Comparison of ENCODE assay signal across 23 cellular contexts in genomic region chr12:26374934-26375333, GRCh38.
DNase-seq lines count a peak whose midpoint lies in the region; ATAC-seq, FAIRE-seq and TF ChIP-seq lines count a peak whose summit lies in the region.
"Had no signal": no experiment of that assay in that cellular context is flagged by ENCODE, and none has a peak within 500 bp of the region (broad histone marks: within the 10 kb centered on the region; RNA-seq: fewer than 3 reads in every experiment).

No MANE protein-coding gene starts in this region.

- peaks cover 0 to 2% of the 10 kb centered on the region in 2 donors for H3K9me3 Mint-ChIP-seq in activated T-cell treated with anti-CD3 and anti-CD28 coated beads, Interleukin-2, amount 50 U/mL, for 72 hours
- no peaks in the 10 kb centered on the region for H3K9me3 Mint-ChIP-seq in activated T-helper 17 cell treated with anti-CD3 and anti-CD28 coated beads, Interleukin-2, amount 50 U/mL, for 72 hours
- H3K9me3 Mint-ChIP-seq: activated CD4-positive, alpha-beta T cell treated with anti-CD3 and anti-CD28 coated beads, Interleukin-2, amount 10 ng/mL, durations not matched to agents 24 days and 14 days; activated naive CD4-positive, alpha-beta T cell treated with anti-CD3 and anti-CD28 coated beads, Interleukin-2, amount 50 U/mL, for 72 hours; brain; CD8-positive, alpha-beta T cell; T-helper 2 cell treated with Interferon-gamma antibody and Interleukin-4, amounts not matched to agents 5 μg/mL and 100 μg/mL, for 36 hours; type B pancreatic cell had no signal

- no peak overlapping the region for H3K4me3 Mint-ChIP-seq in activated T-cell treated with anti-CD3 and anti-CD28 coated beads, Interleukin-2, amount 50 U/mL, for 72 hours
- H3K4me3 Mint-ChIP-seq in activated T-helper 17 cell treated with anti-CD3 and anti-CD28 coated beads, Interleukin-2, amount 50 U/mL, for 72 hours = no peak overlapping the region
- H3K4me3 Mint-ChIP-seq: activated CD4-positive, alpha-beta T cell treated with anti-CD3 and anti-CD28 coated beads, Interleukin-2, amount 10 ng/mL, durations not matched to agents 24 days and 14 days; activated CD8-positive, alpha-beta memory T cell treated with anti-CD3 and anti-CD28 coated beads, Interleukin-2, amount 10 ng/mL, durations not matched to agents 7 days and 5 days; brain; CD8-positive, alpha-beta T cell; T-helper 2 cell treated with Interferon-gamma antibody and Interleukin-4, amounts not matched to agents 5 μg/mL and 100 μg/mL, for 36 hours; type B pancreatic cell had no signal

- FAIRE-seq in keratinocyte (lab: Jason Lieb, UNC) = peak; percentile 26
- no peak for FAIRE-seq in GM12892 (lab: Jason Lieb, UNC)
- FAIRE-seq: A549, H1 had no signal

- no peaks in the 10 kb centered on the region for H3K9me1 ChIP-seq in keratinocyte (ENCODE audit: control insufficient read depth, extremely low read depth, insufficient read depth, low read length)

- H4K20me1 ChIP-seq in keratinocyte (ENCODE audit: control insufficient read depth, extremely low read depth, insufficient read depth, low read length) = no peaks in the 10 kb centered on the region

- TF ChIP-seq POLR2A in GM12892 (IDR thresholded peaks at IDR 0.05; ENCODE audit: low read depth, low read length) = no peak

- H3K36me3 ChIP-seq in keratinocyte (ENCODE audit: control insufficient read depth in 2 of 2, extremely low read depth in 1 of 2, insufficient read depth in 2 of 2, low read length in 2 of 2) = peaks cover 0 to 2% of the 10 kb centered on the region in 2 experiments
- H3K36me3 ChIP-seq: neutrophil, WERI-Rb-1 had no signal

- peaks cover 16% of the 10 kb centered on the region for H3K4me1 ChIP-seq in keratinocyte (ENCODE audit: control insufficient read depth, extremely low read depth, insufficient read depth, low read length)
- H3K4me1 ChIP-seq: psoas muscle had no signal

- H3K4me3 ChIP-seq in keratinocyte (ENCODE audit: control insufficient read depth in 2 of 3, extremely low read depth in 1 of 3, insufficient read depth in 2 of 3, low read depth in 1 of 3, low read length in 3 of 3) = no peak overlapping the region
- H3K4me3 ChIP-seq: A549, psoas muscle had no signal

- peak; percentile 83 for DNase-seq in DMS 273 (lab: John Stamatoyannopoulos, UW; ENCODE audit: unreplicated experiment)
- DNase-seq in NCI-H69 (lab: John Stamatoyannopoulos, UW) = peak; percentile 39
- peak; percentile 20 for DNase-seq in brain pericyte (ENCODE audit: low read depth, low spot score)
- no peak for DNase-seq in keratinocyte (ENCODE audit: low read depth, low spot score)
- no peak for DNase-seq in activated T-cell treated with anti-CD3 and anti-CD28 coated beads, Interleukin-2, amount 50 U/mL, for 72 hours
- DNase-seq in mesenteric fat pad (ENCODE audit: low spot score) = no peak
- DNase-seq in GM12892 (ENCODE audit: insufficient read length) = no peak
- DNase-seq: activated CD4-positive, alpha-beta T cell treated with anti-CD3 and anti-CD28 coated beads, Interleukin-2, amount 10 ng/mL, durations not matched to agents 24 days and 14 days; activated CD8-positive, alpha-beta memory T cell treated with anti-CD3 and anti-CD28 coated beads, Interleukin-2, amount 10 ng/mL, durations not matched to agents 7 days and 5 days; CD8-positive, alpha-beta T cell; effector CD4-positive, alpha-beta T cell; mesenchymal stem cell; psoas muscle; WERI-Rb-1 had no signal

- no peaks in the 10 kb centered on the region for H3K36me3 Mint-ChIP-seq in activated T-cell treated with anti-CD3 and anti-CD28 coated beads, Interleukin-2, amount 50 U/mL, for 72 hours (ENCODE audit: insufficient read depth in 2 of 2)
- H3K36me3 Mint-ChIP-seq in activated T-helper 17 cell treated with anti-CD3 and anti-CD28 coated beads, Interleukin-2, amount 50 U/mL, for 72 hours (ENCODE audit: low read depth) = peaks cover 7% of the 10 kb centered on the region
- H3K36me3 Mint-ChIP-seq: brain had no signal

- H3K9ac ChIP-seq in keratinocyte (ENCODE audit: control insufficient read depth, extremely low read depth, insufficient read depth, low read length) = no peak overlapping the region
- H3K9ac ChIP-seq: KMS-11 had no signal

- H2AFZ ChIP-seq in keratinocyte (ENCODE audit: control insufficient read depth, low read length) = no peak overlapping the region

- no peak overlapping the region for H3K27ac Mint-ChIP-seq in activated T-cell treated with anti-CD3 and anti-CD28 coated beads, Interleukin-2, amount 50 U/mL, for 72 hours
- H3K27ac Mint-ChIP-seq in activated T-helper 17 cell treated with anti-CD3 and anti-CD28 coated beads, Interleukin-2, amount 50 U/mL, for 72 hours = no peak overlapping the region
- H3K27ac Mint-ChIP-seq: activated CD4-positive, alpha-beta T cell treated with anti-CD3 and anti-CD28 coated beads, Interleukin-2, amount 10 ng/mL, durations not matched to agents 24 days and 14 days; activated CD8-positive, alpha-beta memory T cell treated with anti-CD3 and anti-CD28 coated beads, Interleukin-2, amount 10 ng/mL, durations not matched to agents 7 days and 5 days; activated naive CD4-positive, alpha-beta T cell treated with anti-CD3 and anti-CD28 coated beads, Interleukin-2, amount 50 U/mL, for 72 hours; CD8-positive, alpha-beta T cell; T-helper 2 cell treated with Interferon-gamma antibody and Interleukin-4, amounts not matched to agents 5 μg/mL and 100 μg/mL, for 36 hours; type B pancreatic cell had no signal

- no peaks in the 10 kb centered on the region for H3K9me3 ChIP-seq in keratinocyte (ENCODE audit: control insufficient read depth, low read depth, low read length)
- H3K9me3 ChIP-seq: A549, neutrophil, psoas muscle had no signal

- H3K79me2 ChIP-seq in keratinocyte (ENCODE audit: control insufficient read depth, insufficient read depth, low read length) = no peaks in the 10 kb centered on the region

- no peaks in the 10 kb centered on the region for H3K27me3 Mint-ChIP-seq in activated T-cell treated with anti-CD3 and anti-CD28 coated beads, Interleukin-2, amount 50 U/mL, for 72 hours (ENCODE audit: low read depth)
- H3K27me3 Mint-ChIP-seq in activated T-helper 17 cell treated with anti-CD3 and anti-CD28 coated beads, Interleukin-2, amount 50 U/mL, for 72 hours = no peaks in the 10 kb centered on the region
- H3K27me3 Mint-ChIP-seq: activated CD4-positive, alpha-beta T cell treated with anti-CD3 and anti-CD28 coated beads, Interleukin-2, amount 10 ng/mL, durations not matched to agents 24 days and 14 days; activated CD8-positive, alpha-beta memory T cell treated with anti-CD3 and anti-CD28 coated beads, Interleukin-2, amount 10 ng/mL, durations not matched to agents 7 days and 5 days; brain; type B pancreatic cell had no signal

- H3K27me3 ChIP-seq in keratinocyte (ENCODE audit: control insufficient read depth, extremely low read depth, insufficient read depth, low read length) = no peaks in the 10 kb centered on the region
- H3K27me3 ChIP-seq: neutrophil had no signal

- no peak overlapping the region for H3K27ac ChIP-seq in keratinocyte (ENCODE audit: control insufficient read depth, insufficient read depth, low read length)
- H3K27ac ChIP-seq: A549, KMS-11, neutrophil, psoas muscle, WERI-Rb-1 had no signal

- H3K4me1 Mint-ChIP-seq in activated T-cell treated with anti-CD3 and anti-CD28 coated beads, Interleukin-2, amount 50 U/mL, for 72 hours (ENCODE audit: low read depth) = no peaks in the 10 kb centered on the region
- no peaks in the 10 kb centered on the region for H3K4me1 Mint-ChIP-seq in activated T-helper 17 cell treated with anti-CD3 and anti-CD28 coated beads, Interleukin-2, amount 50 U/mL, for 72 hours
- H3K4me1 Mint-ChIP-seq: activated CD4-positive, alpha-beta T cell treated with anti-CD3 and anti-CD28 coated beads, Interleukin-2, amount 10 ng/mL, durations not matched to agents 24 days and 14 days had no signal

- TF ChIP-seq CTCF in keratinocyte (optimal IDR thresholded peaks at IDR 0.05 in 1 of 3, IDR thresholded peaks at IDR 0.05 in 1 of 3, conservative IDR thresholded peaks at IDR 0.05 in 1 of 3; ENCODE audit: extremely low read depth in 1 of 3, insufficient read depth in 2 of 3, low read length in 3 of 3) = no peak

- dilution Hi-C loops in keratinocyte (cut with MboI; ENCODE audit: extremely low pct_ligation_motif_present, low sequenced_read_pairs) = no loop called here

- ATAC-seq in activated T-cell treated with anti-CD3 and anti-CD28 coated beads, Interleukin-2, amount 50 U/mL, for 72 hours (replicated peaks in 1 of 2) = no peak
- no peak for ATAC-seq in activated T-helper 17 cell treated with anti-CD3 and anti-CD28 coated beads, Interleukin-2, amount 50 U/mL, for 72 hours (replicated peaks)
- ATAC-seq: A549; activated CD8-positive, alpha-beta memory T cell treated with anti-CD3 and anti-CD28 coated beads, Interleukin-2, amount 10 ng/mL, durations not matched to agents 7 days and 5 days; activated naive CD4-positive, alpha-beta T cell treated with anti-CD3 and anti-CD28 coated beads, Interleukin-2, amount 50 U/mL, for 72 hours; CD8-positive, alpha-beta T cell; psoas muscle had no signal

- no peak overlapping the region for H3K4me2 ChIP-seq in keratinocyte (ENCODE audit: control insufficient read depth, extremely low read depth, insufficient read depth, low read depth, low read length)
- H3K4me2 ChIP-seq: A549, KMS-11 had no signal

Comparison
In these comparisons a context has a peak if more than half of its experiments do, and no peak if none do; other contexts are left out.
1. DNase-seq: peak in DMS 273 (single experiment), NCI-H69 (single experiment) and brain pericyte (single experiment); none in keratinocyte (single experiment), activated T-cell treated with anti-CD3 and anti-CD28 coated beads, Interleukin-2, amount 50 U/mL, for 72 hours (0 of 2), mesenteric fat pad (single experiment) and GM12892 (single experiment).